In genomic region chr5:140189977-140190867, GRCh38 we compare ENCODE assay signal across 12 cellular contexts. TPM values are rescaled to one million over a fixed set of nuclear protein-coding genes. Genes with fewer than 3 reads are reported as not detected.
DNase-seq lines count a peak whose midpoint lies in the region; ATAC-seq lines count a peak whose summit lies in the region.
"Had no signal": no experiment of that assay in that cellular context is flagged by ENCODE, and none has a peak within 500 bp of the region (broad histone marks: within the 10 kb centered on the region; RNA-seq: fewer than 3 reads in every experiment).

No MANE protein-coding gene starts in this region.

- H3K27ac ChIP-seq in mesodermal cell (ENCODE audit: low read depth, low read length, severe bottlenecking), result peak overlapping the region; percentile 39
- H3K27ac ChIP-seq: upper lobe of left lung had no signal

- H3K36me3 ChIP-seq in mesodermal cell (ENCODE audit: control insufficient read depth, insufficient read depth, low read length), result no peaks in the 10 kb centered on the region

- no peaks in the 10 kb centered on the region for H3K9me3 ChIP-seq in mesodermal cell (ENCODE audit: control insufficient read depth, low read length)
- H3K9me3 ChIP-seq: upper lobe of left lung had no signal

- no peak overlapping the region for H3K4me3 ChIP-seq in mesodermal cell (ENCODE audit: extremely low read depth, insufficient read depth, low read length, poor library complexity, severe bottlenecking)
- H3K4me3 ChIP-seq: upper lobe of left lung had no signal

- peaks cover 6% of the 10 kb centered on the region for H3K4me1 ChIP-seq in mesodermal cell (ENCODE audit: control insufficient read depth, insufficient read depth, low read length, poor library complexity, severe bottlenecking)

- DNase-seq in AG08395 (ENCODE audit: low spot score), result peak; percentile 44
- DNase-seq in RKO (ENCODE audit: low spot score), result peak; percentile 35
- DNase-seq in posterior vena cava (ENCODE audit: low spot score), result no peak
- DNase-seq in activated gamma-delta T cell treated with Interleukin-2 at 50 U/mL for 16 hours, result no peak
- DNase-seq in NCI-H1417 (lab: John Stamatoyannopoulos, UW), result no peak
- DNase-seq: activated CD8-positive, alpha-beta T cell treated with anti-CD3 and anti-CD28 coated beads, Interleukin-2, amount 10 ng/mL, durations not matched to agents 7 days and 5 days; NCI-H2227 treated with DMSO at 0.1 percent for 48 hours; SW 1271; upper lobe of left lung had no signal

- ATAC-seq in esophagus mucosa (peak; percentile 25), HG03039 (IDR thresholded peaks at IDR 0.05; ENCODE audit: unreplicated experiment) (no peak)
- ATAC-seq: activated CD8-positive, alpha-beta T cell treated with anti-CD3 and anti-CD28 coated beads, Interleukin-2, amount 10 ng/mL, durations not matched to agents 7 days and 5 days had no signal

- intact Hi-C loops in posterior vena cava (cut with DNase I), result no loop called here

- WGBS in mesodermal cell (ENCODE audit: insufficient coverage in 2 of 2), 2 experiments, result 87% methylated on average over 2 of the region's 3 CpGs; no CpG with 5 or more reads in 1 of the 2 experiments

RNA-seq across cellular contexts. Expression of gene CYSTM1, which starts 15.2 kb away (rescaled TPM):
- 11.4 TPM for total RNA-seq in esophagus mucosa
- polyA plus RNA-seq in mesodermal cell (2013, experiment 1 of 2), result 28.2 TPM
- polyA plus RNA-seq in mesodermal cell (2013, experiment 2 of 2), result 25.3 TPM
- total RNA-seq in posterior vena cava, result 10 to 100 TPM; 46.6 to 80.9 TPM

Comparison
In these comparisons a context has a peak if more than half of its experiments do, and no peak if none do; other contexts are left out.
1. DNase-seq: peak in AG08395 (single experiment) and RKO (single experiment); none in posterior vena cava (single experiment), activated gamma-delta T cell treated with Interleukin-2 at 50 U/mL for 16 hours (single experiment) and NCI-H1417 (0 of 3).